Comparison of ENCODE assay signal across 8 cellular contexts in the genomic region with DNA sequence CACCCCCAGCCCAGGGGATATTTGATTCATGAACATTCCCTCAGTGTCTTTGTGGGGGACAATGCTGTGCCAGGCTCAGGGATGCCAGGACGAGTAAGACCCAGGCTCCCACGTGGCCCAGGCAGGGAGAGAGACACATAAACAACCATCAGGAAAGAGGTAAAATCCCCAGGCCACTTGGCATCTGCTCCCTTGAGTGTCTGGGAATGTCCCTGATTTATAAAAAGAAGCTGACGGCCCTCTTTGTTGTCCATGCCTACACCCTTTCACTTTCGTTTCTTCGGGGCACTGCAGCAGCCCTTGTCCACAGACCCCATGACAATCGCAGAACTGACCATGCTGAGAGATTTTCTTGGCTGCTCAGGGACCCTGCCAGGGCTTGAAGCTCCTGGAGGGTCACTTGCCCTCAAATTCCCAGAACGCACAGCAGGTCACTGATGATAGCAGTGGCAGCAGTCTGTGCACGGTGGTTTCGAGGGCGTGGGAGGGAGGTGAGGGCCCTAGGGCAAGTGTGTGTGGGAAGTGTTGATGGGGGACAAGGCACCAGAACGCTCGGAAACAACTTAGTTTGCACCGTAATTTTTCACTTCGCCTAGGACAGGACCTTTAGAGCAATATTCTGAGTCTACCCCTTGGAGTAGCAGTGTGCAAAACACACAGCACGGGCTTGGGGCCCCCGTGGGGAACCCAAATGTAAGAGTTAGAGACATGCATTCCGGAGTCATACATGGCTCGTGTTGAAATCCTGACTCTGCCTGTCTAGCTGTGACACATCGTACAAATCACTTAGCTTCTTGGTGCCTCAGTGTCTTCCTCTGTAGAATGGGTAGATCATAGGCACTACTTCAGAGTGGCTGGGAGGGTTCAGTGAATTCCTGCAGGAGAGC. TPM values are rescaled to one million over a fixed set of nuclear protein-coding genes. Genes with fewer than 3 reads are reported as not detected.
DNase-seq lines count a peak whose midpoint lies in the region; ATAC-seq and TF ChIP-seq lines count a peak whose summit lies in the region.

No MANE protein-coding gene starts in this region.

- no peak for TF ChIP-seq CTCF in NB4 (IDR thresholded peaks at IDR 0.05; ENCODE audit: low read depth, low read length)
- TF ChIP-seq CTCF in brain microvascular endothelial cell (IDR thresholded peaks at IDR 0.05; ENCODE audit: low read depth, low read length, missing control alignments), result no peak

- in situ Hi-C loops in brain microvascular endothelial cell (cut with HindIII; ENCODE audit: low pct_ligation_motif_present, low sequenced_read_pairs), result no loop called here

- H3K27me3 ChIP-seq in brain microvascular endothelial cell (replicated peaks), result peaks cover 6% of the 10 kb centered on the region

- no peaks in the 10 kb centered on the region for H3K36me3 ChIP-seq in brain microvascular endothelial cell (replicated peaks)

- peak; percentile 39 for ATAC-seq in GM21515 (IDR thresholded peaks at IDR 0.05; ENCODE audit: unreplicated experiment)

- H3K27ac ChIP-seq in brain microvascular endothelial cell, result no peak overlapping the region
- H3K27ac ChIP-seq in substantia nigra (ENCODE audit: low read depth, low read length, poor library complexity, severe bottlenecking), result peak overlapping the region; percentile 50

- H3K4me3 ChIP-seq in NB4 (ENCODE audit: low read depth, low read length) (no peak overlapping the region), brain microvascular endothelial cell (ENCODE audit: low read depth, low read length) (peak overlapping the region; percentile 48)

- no peak for TF ChIP-seq POLR2A in NB4 (IDR thresholded peaks at IDR 0.05; ENCODE audit: extremely low read depth, insufficient read length)

- DNase-seq in Daoy (ENCODE audit: low read depth), result peak; percentile 69
- DNase-seq in NB4 (ENCODE audit: low read depth), result peak; percentile 45
- DNase-seq in brain microvascular endothelial cell, result peak; percentile 59
- peak; percentile 82 for DNase-seq in medulla oblongata (ENCODE audit: extremely low spot score)
- peak in 12 of 49 donors; percentile 7 to 50 (median 35) for DNase-seq in substantia nigra (lab: John Stamatoyannopoulos, UW)
- DNase-seq in NCI-H526 (lab: John Stamatoyannopoulos, UW), result no peak
- DNase-seq in amniotic stem cell (lab: John Stamatoyannopoulos, UW), result no peak

RNA-seq across cellular contexts. Expression of gene NOD2, which starts 4.7 kb away (rescaled TPM):
- total RNA-seq in Daoy (2014; rRNA removed; shearing (Covaris generic)), result 0.06 and 0.30 TPM in 2 replicates

RNA-seq across cellular contexts. Expression of gene SNX20, which starts 17.0 kb away (rescaled TPM):
- not detected in 2 replicates for total RNA-seq in Daoy (2014; rRNA removed; shearing (Covaris generic))

RNA-seq across cellular contexts. Expression of gene CYLD, which starts 43.8 kb away (rescaled TPM):
- total RNA-seq in Daoy (2014; rRNA removed; shearing (Covaris generic)), result 21.1 and 29.3 TPM in 2 replicates

Comparison
In these comparisons a context has a peak if more than half of its experiments do, and no peak if none do; other contexts are left out.
1. DNase-seq: peak in Daoy (single experiment), NB4 (single experiment), brain microvascular endothelial cell (single experiment) and medulla oblongata (single experiment); none in NCI-H526 (0 of 2) and amniotic stem cell (single experiment).